Comparison of ENCODE assay signal across 22 cellular contexts in the genomic region with DNA sequence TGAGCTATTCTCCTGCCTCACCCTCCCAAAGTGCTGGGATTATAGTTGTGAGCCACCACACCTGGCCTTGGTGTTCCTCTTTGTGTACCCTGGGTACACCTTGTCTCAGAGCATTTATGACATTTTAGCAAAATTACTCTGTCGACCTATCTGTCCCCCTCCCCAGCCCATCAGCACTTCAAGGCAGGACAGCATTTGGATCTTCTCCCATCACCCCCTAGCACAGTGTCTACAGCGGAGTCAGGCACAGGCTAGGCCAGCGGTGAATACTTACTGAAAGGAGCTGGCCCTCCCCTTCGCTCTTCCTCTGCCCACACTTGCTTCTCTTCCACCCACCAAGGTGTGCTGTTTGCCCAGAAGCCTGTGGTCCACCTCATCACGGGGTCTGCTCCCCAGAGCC. TPM values are rescaled to one million over a fixed set of nuclear protein-coding genes. Genes with fewer than 3 reads are reported as not detected.
DNase-seq lines count a peak whose midpoint lies in the region; ATAC-seq, FAIRE-seq and TF ChIP-seq lines count a peak whose summit lies in the region.
"Had no signal": no experiment of that assay in that cellular context is flagged by ENCODE, and none has a peak within 500 bp of the region (broad histone marks: within the 10 kb centered on the region; RNA-seq: fewer than 3 reads in every experiment).

No MANE protein-coding gene starts in this region.

- intact Hi-C loops in activated CD8-positive, alpha-beta T cell treated with anti-CD3 and anti-CD28 coated beads for 36 hours (cut with micrococcal nuclease) = no loop called here

- TF ChIP-seq CTCF in activated CD8-positive, alpha-beta T cell treated with anti-CD3 and anti-CD28 coated beads for 36 hours (IDR thresholded peaks at IDR 0.05) = no peak
- no peak for TF ChIP-seq CTCF in neural crest cell (conservative IDR thresholded peaks at IDR 0.05)

- no peaks in the 10 kb centered on the region for H3K27me3 Mint-ChIP-seq in activated CD8-positive, alpha-beta T cell treated with anti-CD3 and anti-CD28 coated beads for 36 hours
- H3K27me3 Mint-ChIP-seq in activated CD8-positive, alpha-beta T cell treated with anti-CD3 and anti-CD28 coated beads, Interleukin-2, amount 10 ng/mL, durations not matched to agents 7 days and 5 days (ENCODE audit: low read depth) = no peaks in the 10 kb centered on the region
- no peaks in the 10 kb centered on the region for H3K27me3 Mint-ChIP-seq in activated naive CD8-positive, alpha-beta T cell treated with anti-CD3 and anti-CD28 coated beads for 36 hours
- H3K27me3 Mint-ChIP-seq in neural crest cell (ENCODE audit: low read depth) = peaks cover 2% of the 10 kb centered on the region
- H3K27me3 Mint-ChIP-seq: CD4-positive, alpha-beta memory T cell had no signal

- ATAC-seq in activated CD8-positive, alpha-beta T cell treated with anti-CD3 and anti-CD28 coated beads for 36 hours = no peak
- ATAC-seq in activated CD8-positive, alpha-beta T cell treated with anti-CD3 and anti-CD28 coated beads, Interleukin-2, amount 10 ng/mL, durations not matched to agents 7 days and 5 days = no peak
- ATAC-seq: Panc1 had no signal

- DNase-seq in activated CD8-positive, alpha-beta T cell treated with anti-CD3 and anti-CD28 coated beads for 36 hours = no peak
- no peak for DNase-seq in activated CD8-positive, alpha-beta T cell treated with anti-CD3 and anti-CD28 coated beads, Interleukin-2, amount 10 ng/mL, durations not matched to agents 7 days and 5 days
- DNase-seq in H7 = peak; percentile 25
- DNase-seq in activated naive CD8-positive, alpha-beta T cell treated with anti-CD3 and anti-CD28 coated beads for 36 hours = no peak
- no peak for DNase-seq in neural crest cell (ENCODE audit: low read depth, low spot score)
- no peak for DNase-seq in GM12891 (ENCODE audit: insufficient read length, low spot score)
- DNase-seq in GM19240 (ENCODE audit: insufficient read length, low spot score) = no peak
- DNase-seq in NCI-H526 treated with DMSO at 0.1 percent for 48 hours (lab: John Stamatoyannopoulos, UW) = no peak
- DNase-seq: CD4-positive, alpha-beta memory T cell; COR-L47; DMS53; GOT3; HCEC 1CT; KG1; MG63; NCI-H2029; NCI-H2227 treated with DMSO at 0.1 percent for 48 hours; NCI-H69; SHP77 treated with DMSO at 0.1 percent for 48 hours had no signal

- CTCF ChIA-PET in activated CD8-positive, alpha-beta T cell treated with anti-CD3 and anti-CD28 coated beads for 36 hours (lab: Charles Lee) = interaction anchor here (1.2 kb wide), 1 partner anchor 36 kb away, joined by 3 read pairs; no protein-coding TSS in a partner anchor
- CTCF ChIA-PET in activated CD8-positive, alpha-beta T cell treated with anti-CD3 and anti-CD28 coated beads, Interleukin-2, amount 10 ng/mL, durations not matched to agents 7 days and 5 days (lab: Charles Lee) = no interaction called here

- no peak overlapping the region for H3K4me3 Mint-ChIP-seq in activated CD8-positive, alpha-beta T cell treated with anti-CD3 and anti-CD28 coated beads for 36 hours
- no peak overlapping the region for H3K4me3 Mint-ChIP-seq in activated CD8-positive, alpha-beta T cell treated with anti-CD3 and anti-CD28 coated beads, Interleukin-2, amount 10 ng/mL, durations not matched to agents 7 days and 5 days
- H3K4me3 Mint-ChIP-seq in activated naive CD8-positive, alpha-beta T cell treated with anti-CD3 and anti-CD28 coated beads for 36 hours = no peak overlapping the region
- H3K4me3 Mint-ChIP-seq in neural crest cell = no peak overlapping the region
- H3K4me3 Mint-ChIP-seq: CD4-positive, alpha-beta memory T cell had no signal

- H3K4me3 ChIP-seq in H7 (ENCODE audit: insufficient read depth, low read depth, low read length) = no peak overlapping the region
- H3K4me3 ChIP-seq: BLaER1 treated with 17β-estradiol and CSF1 and Interleukin-3, amounts not matched to agents 10 nM and 100 nM; MG63 had no signal

- peak overlapping the region; percentile 21 for H3K27ac Mint-ChIP-seq in activated CD8-positive, alpha-beta T cell treated with anti-CD3 and anti-CD28 coated beads for 36 hours
- H3K27ac Mint-ChIP-seq in activated CD8-positive, alpha-beta T cell treated with anti-CD3 and anti-CD28 coated beads, Interleukin-2, amount 10 ng/mL, durations not matched to agents 7 days and 5 days = no peak overlapping the region
- H3K27ac Mint-ChIP-seq in activated naive CD8-positive, alpha-beta T cell treated with anti-CD3 and anti-CD28 coated beads for 36 hours = peak overlapping the region; percentile 20
- H3K27ac Mint-ChIP-seq in neural crest cell (ENCODE audit: unreplicated experiment) = peak overlapping the region; percentile 57
- H3K27ac Mint-ChIP-seq: CD4-positive, alpha-beta memory T cell had no signal

- no peaks in the 10 kb centered on the region for H3K27me3 ChIP-seq in H7 (ENCODE audit: control insufficient read depth, insufficient read depth, low read length)
- H3K27me3 ChIP-seq: BLaER1 treated with 17β-estradiol and CSF1 and Interleukin-3, amounts not matched to agents 10 nM and 100 nM; MG63 had no signal

- H3K36me3 ChIP-seq in H7 (replicated peaks; ENCODE audit: control insufficient read depth, insufficient read depth, low read length) = peaks cover 39% of the 10 kb centered on the region

- peaks cover 21% of the 10 kb centered on the region for H3K36me3 Mint-ChIP-seq in activated CD8-positive, alpha-beta T cell treated with anti-CD3 and anti-CD28 coated beads for 36 hours (ENCODE audit: low read depth)
- H3K36me3 Mint-ChIP-seq in activated CD8-positive, alpha-beta T cell treated with anti-CD3 and anti-CD28 coated beads, Interleukin-2, amount 10 ng/mL, durations not matched to agents 7 days and 5 days (ENCODE audit: low read depth) = peaks cover 56% of the 10 kb centered on the region
- H3K36me3 Mint-ChIP-seq in activated naive CD8-positive, alpha-beta T cell treated with anti-CD3 and anti-CD28 coated beads for 36 hours = peaks cover 15% of the 10 kb centered on the region
- H3K36me3 Mint-ChIP-seq in neural crest cell (ENCODE audit: low read depth) = peaks cover 22% of the 10 kb centered on the region

- TF ChIP-seq POLR2A in GM12891 (IDR thresholded peaks at IDR 0.05; ENCODE audit: low read depth, low read length) = no peak

- no peak for FAIRE-seq in GM12891 (lab: Jason Lieb, UNC)
- FAIRE-seq: A204.1 had no signal

- POLR2A ChIA-PET in activated CD8-positive, alpha-beta T cell treated with anti-CD3 and anti-CD28 coated beads for 36 hours (lab: Charles Lee) = interaction anchor here (0.7 kb wide), 1 partner anchor 44 kb away, joined by 3 read pairs; no protein-coding TSS in a partner anchor
- POLR2A ChIA-PET in activated CD8-positive, alpha-beta T cell treated with anti-CD3 and anti-CD28 coated beads, Interleukin-2, amount 10 ng/mL, durations not matched to agents 7 days and 5 days (lab: Charles Lee) = no interaction called here

- peaks cover 24% of the 10 kb centered on the region for H3K4me1 Mint-ChIP-seq in activated CD8-positive, alpha-beta T cell treated with anti-CD3 and anti-CD28 coated beads for 36 hours (ENCODE audit: low read depth)
- peaks cover 23% of the 10 kb centered on the region for H3K4me1 Mint-ChIP-seq in activated CD8-positive, alpha-beta T cell treated with anti-CD3 and anti-CD28 coated beads, Interleukin-2, amount 10 ng/mL, durations not matched to agents 7 days and 5 days (ENCODE audit: low read depth)
- peaks cover 18% of the 10 kb centered on the region for H3K4me1 Mint-ChIP-seq in activated naive CD8-positive, alpha-beta T cell treated with anti-CD3 and anti-CD28 coated beads for 36 hours
- peaks cover 10% of the 10 kb centered on the region for H3K4me1 Mint-ChIP-seq in neural crest cell

- no peaks in the 10 kb centered on the region for H3K9me3 Mint-ChIP-seq in activated CD8-positive, alpha-beta T cell treated with anti-CD3 and anti-CD28 coated beads for 36 hours
- H3K9me3 Mint-ChIP-seq in activated CD8-positive, alpha-beta T cell treated with anti-CD3 and anti-CD28 coated beads, Interleukin-2, amount 10 ng/mL, durations not matched to agents 7 days and 5 days (ENCODE audit: insufficient read depth) = no peaks in the 10 kb centered on the region
- no peaks in the 10 kb centered on the region for H3K9me3 Mint-ChIP-seq in activated naive CD8-positive, alpha-beta T cell treated with anti-CD3 and anti-CD28 coated beads for 36 hours
- no peaks in the 10 kb centered on the region for H3K9me3 Mint-ChIP-seq in neural crest cell

TF ChIP-seq in GM12891, 5 proteins besides CTCF, POLR2A, EP300 and RAD21:
- TF ChIP-seq POU2F2 (IDR thresholded peaks at IDR 0.05; ENCODE audit: low read depth, low read length) (no peak), TAF1 (IDR thresholded peaks at IDR 0.05; ENCODE audit: low read depth, low read length) (no peak), SPI1 (IDR thresholded peaks at IDR 0.05; ENCODE audit: low read depth, low read length) (no peak), PAX5 (IDR thresholded peaks at IDR 0.05; ENCODE audit: insufficient read depth, low read length, severe bottlenecking) (no peak), POLR2AphosphoS5 (IDR thresholded peaks at IDR 0.05; ENCODE audit: low read depth, low read length) (no peak)

RNA-seq across cellular contexts. Expression of gene CLK3, which starts 20.4 kb away (rescaled TPM):
- total RNA-seq in activated CD8-positive, alpha-beta T cell treated with anti-CD3 and anti-CD28 coated beads for 36 hours = 100 to 1,000 TPM; 159 to 168 TPM
- total RNA-seq in activated CD8-positive, alpha-beta T cell treated with anti-CD3 and anti-CD28 coated beads, Interleukin-2, amount 10 ng/mL, durations not matched to agents 7 days and 5 days = 100 to 1,000 TPM; 125 to 128 TPM
- 50.6 and 66.3 TPM in 2 replicates for total RNA-seq in H7 (2014; rRNA removed; shearing (Covaris generic))
- 100 to 1,000 TPM; 102 to 103 TPM for total RNA-seq in activated naive CD8-positive, alpha-beta T cell treated with anti-CD3 and anti-CD28 coated beads for 36 hours
- total RNA-seq in neural crest cell = 79.2 and 88.7 TPM in 2 replicates
- polyA plus RNA-seq in GM12891 (2012; ENCODE audit: low read depth, missing spikeins) = 55.3 TPM

RNA-seq across cellular contexts. Expression of gene ARID3B, which starts 54.3 kb away (rescaled TPM):
- total RNA-seq in activated CD8-positive, alpha-beta T cell treated with anti-CD3 and anti-CD28 coated beads for 36 hours = 10 to 100 TPM; 35.2 to 36.2 TPM
- 10 to 100 TPM; 39.8 to 40.1 TPM for total RNA-seq in activated CD8-positive, alpha-beta T cell treated with anti-CD3 and anti-CD28 coated beads, Interleukin-2, amount 10 ng/mL, durations not matched to agents 7 days and 5 days
- 65.9 and 68.0 TPM in 2 replicates for total RNA-seq in H7 (2014; rRNA removed; shearing (Covaris generic))
- total RNA-seq in activated naive CD8-positive, alpha-beta T cell treated with anti-CD3 and anti-CD28 coated beads for 36 hours = 10 to 100 TPM; 23.4 to 23.5 TPM
- 65.3 and 66.5 TPM in 2 replicates for total RNA-seq in neural crest cell
- 21.2 TPM for polyA plus RNA-seq in GM12891 (2012; ENCODE audit: low read depth, missing spikeins)
